ENCODE assay signal across 20 cellular contexts in the genomic region with DNA sequence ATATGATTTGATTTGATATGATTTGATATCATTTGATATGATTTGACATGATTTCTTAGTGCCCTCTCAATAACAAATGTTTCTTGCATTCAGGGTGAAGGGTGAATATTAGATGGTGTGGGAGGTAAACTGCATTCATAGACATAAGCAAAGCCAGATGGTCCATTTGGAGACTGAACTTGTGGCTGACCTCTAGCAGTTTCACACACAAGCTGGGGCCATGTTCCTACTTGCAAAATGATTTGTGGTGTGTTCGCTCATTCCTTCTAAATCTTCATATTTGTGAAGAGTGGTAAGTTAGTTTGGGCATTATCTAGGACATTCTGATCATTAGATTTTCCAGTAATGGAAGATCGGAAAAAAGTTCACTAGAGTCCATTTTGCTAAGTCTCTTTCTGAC. TPM values are rescaled to one million over a fixed set of nuclear protein-coding genes. Genes with fewer than 3 reads are reported as not detected.
DNase-seq lines count a peak whose midpoint lies in the region; ATAC-seq and TF ChIP-seq lines count a peak whose summit lies in the region.
"Had no signal": no experiment of that assay in that cellular context is flagged by ENCODE, and none has a peak within 500 bp of the region (broad histone marks: within the 10 kb centered on the region; RNA-seq: fewer than 3 reads in every experiment).

No MANE protein-coding gene starts in this region.

- DNase-seq in AG09319 (ENCODE audit: extremely low read depth, low read depth), result peak; percentile 18
- peak; percentile 24 for DNase-seq in GM04503 (ENCODE audit: low read depth)
- peak; percentile 5 for DNase-seq in amniotic epithelial cell (ENCODE audit: low read depth)
- peak; percentile 42 for DNase-seq in fibroblast of the aortic adventitia (ENCODE audit: low read depth)
- DNase-seq in T-helper 2 cell, result no peak
- DNase-seq in SHP77 (lab: John Stamatoyannopoulos, UW), result no peak
- DNase-seq in DMS53 (lab: John Stamatoyannopoulos, UW), result no peak
- DNase-seq: Calu3; CD4-positive, alpha-beta memory T cell; DND-41; GF-D8; NCI-H1417; NCI-H1930; NCI-H2171 treated with DMSO at 0.1 percent for 48 hours; NCI-H446 treated with DMSO at 0.1 percent for 48 hours; OCI-M1; RPMI8226 had no signal

- no peak overlapping the region for H3K4me3 ChIP-seq in fibroblast of the aortic adventitia (ENCODE audit: low read depth, low read length)
- H3K4me3 ChIP-seq: A549 had no signal

- no peak for ATAC-seq in GM19328 (IDR thresholded peaks at IDR 0.05; ENCODE audit: unreplicated experiment)
- ATAC-seq: A549 had no signal

- TF ChIP-seq CTCF in AG09319 (IDR thresholded peaks at IDR 0.05; ENCODE audit: low read depth, low read length), result no peak
- TF ChIP-seq CTCF in fibroblast of the aortic adventitia (IDR thresholded peaks at IDR 0.05; ENCODE audit: insufficient read depth, low read length), result no peak

RNA-seq across cellular contexts. Expression of a gene that starts 40.5 kb away (rescaled TPM):
- total RNA-seq in fibroblast of the aortic adventitia (ENCODE audit: low replicate concordance), result under 0.01 TPM in 1 of 2 replicates, not detected in the other
- total RNA-seq: Calu3, H7 had no signal

Comparison
In these comparisons a context has a peak if more than half of its experiments do, and no peak if none do; other contexts are left out.
1. DNase-seq: peak in AG09319 (single experiment), GM04503 (single experiment), amniotic epithelial cell (single experiment) and fibroblast of the aortic adventitia (single experiment); none in T-helper 2 cell (0 of 5), SHP77 (0 of 2) and DMS53 (single experiment).